In genomic region chr3:177483182-177483967, GRCh38 we compare ENCODE assay signal across 11 cellular contexts.
A peak's percentile ranks its signal among the peaks of the same experiment; 100 is the strongest.
DNase-seq lines count a peak whose midpoint lies in the region; ATAC-seq and TF ChIP-seq lines count a peak whose summit lies in the region.
"Had no signal": no experiment of that assay in that cellular context is flagged by ENCODE, and none has a peak within 500 bp of the region (broad histone marks: within the 10 kb centered on the region; RNA-seq: fewer than 3 reads in every experiment).

No MANE protein-coding gene starts in this region.

- no peak for ATAC-seq in activated CD8-positive, alpha-beta T cell treated with anti-CD3 and anti-CD28 coated beads for 36 hours
- ATAC-seq in activated CD8-positive, alpha-beta T cell treated with anti-CD3 and anti-CD28 coated beads, Interleukin-2, amount 10 ng/mL, durations not matched to agents 7 days and 5 days: no peak
- ATAC-seq in upper lobe of right lung: peak; percentile 57
- ATAC-seq in natural killer cell treated with Interleukin-12 subunit alpha and Interleukin-12 subunit beta and Interleukin-15 and Interleukin-18, amount 100 ng/mL, for 72 hours: no peak

- WGBS in prostate gland: 87% methylated on average over 4 of the region's 4 CpGs

- peaks cover 2% of the 10 kb centered on the region for H3K9me3 Mint-ChIP-seq in activated CD8-positive, alpha-beta T cell treated with anti-CD3 and anti-CD28 coated beads for 36 hours
- H3K9me3 Mint-ChIP-seq in activated CD8-positive, alpha-beta T cell treated with anti-CD3 and anti-CD28 coated beads, Interleukin-2, amount 10 ng/mL, durations not matched to agents 7 days and 5 days (ENCODE audit: insufficient read depth): no peaks in the 10 kb centered on the region
- no peaks in the 10 kb centered on the region for H3K9me3 Mint-ChIP-seq in natural killer cell treated with Interleukin-12 subunit alpha and Interleukin-12 subunit beta and Interleukin-15 and Interleukin-18, amount 100 ng/mL, for 72 hours

- H3K9me3 ChIP-seq in upper lobe of right lung: no peaks in the 10 kb centered on the region
- no peaks in the 10 kb centered on the region for H3K9me3 ChIP-seq in prostate gland

- H3K4me1 ChIP-seq in upper lobe of right lung (peaks cover 9% of the 10 kb centered on the region), prostate gland (replicated peaks) (peaks cover 6% of the 10 kb centered on the region)

- no peak for TF ChIP-seq CTCF in activated CD8-positive, alpha-beta T cell treated with anti-CD3 and anti-CD28 coated beads for 36 hours (IDR thresholded peaks at IDR 0.05)
- TF ChIP-seq CTCF in fibroblast of villous mesenchyme (IDR thresholded peaks at IDR 0.05; ENCODE audit: insufficient read depth, low read depth, low read length): peak; percentile 44
- peak; percentile 28 for TF ChIP-seq CTCF in upper lobe of right lung (IDR thresholded peaks at IDR 0.05)
- no peak for TF ChIP-seq CTCF in prostate gland (IDR thresholded peaks at IDR 0.05)

- H3K27me3 ChIP-seq in upper lobe of right lung (no peaks in the 10 kb centered on the region), prostate gland (replicated peaks; ENCODE audit: insufficient read depth) (no peaks in the 10 kb centered on the region)

- peaks cover 6% of the 10 kb centered on the region for H3K4me1 Mint-ChIP-seq in activated CD8-positive, alpha-beta T cell treated with anti-CD3 and anti-CD28 coated beads for 36 hours (ENCODE audit: low read depth)
- no peaks in the 10 kb centered on the region for H3K4me1 Mint-ChIP-seq in activated CD8-positive, alpha-beta T cell treated with anti-CD3 and anti-CD28 coated beads, Interleukin-2, amount 10 ng/mL, durations not matched to agents 7 days and 5 days (ENCODE audit: low read depth)
- H3K4me1 Mint-ChIP-seq in natural killer cell treated with Interleukin-12 subunit alpha and Interleukin-12 subunit beta and Interleukin-15 and Interleukin-18, amount 100 ng/mL, for 72 hours (ENCODE audit: low read depth in 2 of 2): peaks cover 4 to 7% of the 10 kb centered on the region in 2 donors

- peak; percentile 4 for DNase-seq in activated CD8-positive, alpha-beta T cell treated with anti-CD3 and anti-CD28 coated beads for 36 hours
- no peak for DNase-seq in activated CD8-positive, alpha-beta T cell treated with anti-CD3 and anti-CD28 coated beads, Interleukin-2, amount 10 ng/mL, durations not matched to agents 7 days and 5 days
- DNase-seq in RPMI8226: peak; percentile 32
- no peak for DNase-seq in fibroblast of villous mesenchyme (ENCODE audit: low read depth)
- no peak for DNase-seq in upper lobe of right lung
- DNase-seq in natural killer cell treated with Interleukin-12 subunit alpha and Interleukin-12 subunit beta and Interleukin-15 and Interleukin-18, amount 100 ng/mL, for 72 hours (ENCODE audit: low spot score): no peak
- DNase-seq in retina: no peak
- no peak for DNase-seq in prostate gland (ENCODE audit: low spot score)
- DNase-seq: occipital lobe had no signal

- H3K27ac ChIP-seq in upper lobe of right lung: no peak overlapping the region
- H3K27ac ChIP-seq in prostate gland: peak overlapping the region in 1 of 2 donors; percentile 88
- H3K27ac ChIP-seq: HL-60 had no signal

- POLR2A ChIA-PET in activated CD8-positive, alpha-beta T cell treated with anti-CD3 and anti-CD28 coated beads for 36 hours (lab: Charles Lee): no interaction called here
- POLR2A ChIA-PET in activated CD8-positive, alpha-beta T cell treated with anti-CD3 and anti-CD28 coated beads, Interleukin-2, amount 10 ng/mL, durations not matched to agents 7 days and 5 days (lab: Charles Lee): no interaction called here

- no peaks in the 10 kb centered on the region for H3K36me3 Mint-ChIP-seq in activated CD8-positive, alpha-beta T cell treated with anti-CD3 and anti-CD28 coated beads for 36 hours (ENCODE audit: low read depth)
- no peaks in the 10 kb centered on the region for H3K36me3 Mint-ChIP-seq in activated CD8-positive, alpha-beta T cell treated with anti-CD3 and anti-CD28 coated beads, Interleukin-2, amount 10 ng/mL, durations not matched to agents 7 days and 5 days (ENCODE audit: low read depth)
- no peaks in the 10 kb centered on the region for H3K36me3 Mint-ChIP-seq in natural killer cell treated with Interleukin-12 subunit alpha and Interleukin-12 subunit beta and Interleukin-15 and Interleukin-18, amount 100 ng/mL, for 72 hours

- intact Hi-C loops in activated CD8-positive, alpha-beta T cell treated with anti-CD3 and anti-CD28 coated beads for 36 hours (cut with micrococcal nuclease): no loop called here
- intact Hi-C loops in upper lobe of right lung (cut with DNase I): no loop called here
- intact Hi-C loops in prostate gland (cut with DNase I): no loop called here

- H3K27ac Mint-ChIP-seq in activated CD8-positive, alpha-beta T cell treated with anti-CD3 and anti-CD28 coated beads for 36 hours: no peak overlapping the region
- H3K27ac Mint-ChIP-seq in activated CD8-positive, alpha-beta T cell treated with anti-CD3 and anti-CD28 coated beads, Interleukin-2, amount 10 ng/mL, durations not matched to agents 7 days and 5 days: no peak overlapping the region
- H3K27ac Mint-ChIP-seq in natural killer cell treated with Interleukin-12 subunit alpha and Interleukin-12 subunit beta and Interleukin-15 and Interleukin-18, amount 100 ng/mL, for 72 hours: no peak overlapping the region
- H3K27ac Mint-ChIP-seq: activated T-helper 2 cell treated with anti-CD3 and anti-CD28 coated beads, Interferon-gamma antibody, Interleukin-2, Interleukin-4, amounts not matched to agents 10 μg/mL and 5 μg/mL and 100 μg/mL, durations not matched to agents 14 hours and 24 hours and 36 hours had no signal

- H3K27me3 Mint-ChIP-seq in activated CD8-positive, alpha-beta T cell treated with anti-CD3 and anti-CD28 coated beads for 36 hours: no peaks in the 10 kb centered on the region
- no peaks in the 10 kb centered on the region for H3K27me3 Mint-ChIP-seq in activated CD8-positive, alpha-beta T cell treated with anti-CD3 and anti-CD28 coated beads, Interleukin-2, amount 10 ng/mL, durations not matched to agents 7 days and 5 days (ENCODE audit: low read depth)
- no peaks in the 10 kb centered on the region for H3K27me3 Mint-ChIP-seq in natural killer cell treated with Interleukin-12 subunit alpha and Interleukin-12 subunit beta and Interleukin-15 and Interleukin-18, amount 100 ng/mL, for 72 hours

- CTCF ChIA-PET in activated CD8-positive, alpha-beta T cell treated with anti-CD3 and anti-CD28 coated beads for 36 hours (lab: Charles Lee): no interaction called here
- CTCF ChIA-PET in activated CD8-positive, alpha-beta T cell treated with anti-CD3 and anti-CD28 coated beads, Interleukin-2, amount 10 ng/mL, durations not matched to agents 7 days and 5 days (lab: Charles Lee): no interaction called here

- H3K4me3 ChIP-seq in fibroblast of villous mesenchyme (ENCODE audit: low read depth, low read length) (no peak overlapping the region), upper lobe of right lung (no peak overlapping the region), prostate gland (no peak overlapping the region)

- H3K36me3 ChIP-seq in upper lobe of right lung (no peaks in the 10 kb centered on the region), prostate gland (no peaks in the 10 kb centered on the region)

- no peak overlapping the region for H3K4me3 Mint-ChIP-seq in activated CD8-positive, alpha-beta T cell treated with anti-CD3 and anti-CD28 coated beads for 36 hours
- H3K4me3 Mint-ChIP-seq in activated CD8-positive, alpha-beta T cell treated with anti-CD3 and anti-CD28 coated beads, Interleukin-2, amount 10 ng/mL, durations not matched to agents 7 days and 5 days: no peak overlapping the region
- no peak overlapping the region for H3K4me3 Mint-ChIP-seq in natural killer cell treated with Interleukin-12 subunit alpha and Interleukin-12 subunit beta and Interleukin-15 and Interleukin-18, amount 100 ng/mL, for 72 hours

- no peak for TF ChIP-seq POLR2A in prostate gland (IDR thresholded peaks at IDR 0.05)

Comparison
In these comparisons a context has a peak if more than half of its experiments do, and no peak if none do; other contexts are left out.
1. DNase-seq: peak in activated CD8-positive, alpha-beta T cell treated with anti-CD3 and anti-CD28 coated beads for 36 hours (single experiment) and RPMI8226 (single experiment); none in activated CD8-positive, alpha-beta T cell treated with anti-CD3 and anti-CD28 coated beads, Interleukin-2, amount 10 ng/mL, durations not matched to agents 7 days and 5 days (single experiment), fibroblast of villous mesenchyme (single experiment), upper lobe of right lung (single experiment), natural killer cell treated with Interleukin-12 subunit alpha and Interleukin-12 subunit beta and Interleukin-15 and Interleukin-18, amount 100 ng/mL, for 72 hours (single experiment), retina (single experiment) and prostate gland (single experiment).
2. CTCF ChIP-seq: peak in fibroblast of villous mesenchyme (single experiment) and upper lobe of right lung (single experiment); none in activated CD8-positive, alpha-beta T cell treated with anti-CD3 and anti-CD28 coated beads for 36 hours (single experiment) and prostate gland (0 of 4).